8 cellular contexts compared by ENCODE assay signal in the genomic region with DNA sequence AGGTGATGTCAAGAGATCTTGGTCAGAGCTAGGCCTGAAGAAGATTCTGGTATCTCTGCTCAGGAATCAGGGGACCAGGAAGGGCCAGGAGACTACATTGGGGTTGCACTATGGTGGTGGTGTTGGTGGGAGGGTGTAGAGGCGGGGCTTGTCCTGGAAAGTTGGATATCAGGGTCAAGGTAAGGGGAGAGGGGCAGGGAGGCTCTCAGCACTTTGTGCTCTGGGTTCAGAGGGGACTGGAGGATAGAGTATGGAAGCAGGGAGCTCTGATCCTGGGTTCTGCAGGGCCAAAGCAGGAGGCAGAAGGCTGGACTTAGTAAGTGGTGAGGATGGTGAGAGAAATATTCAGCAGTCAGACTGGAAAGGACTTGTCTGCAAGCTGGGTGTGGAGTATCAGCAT. TPM values are rescaled to one million over a fixed set of nuclear protein-coding genes. Genes with fewer than 3 reads are reported as not detected.
DNase-seq lines count a peak whose midpoint lies in the region; ATAC-seq and TF ChIP-seq lines count a peak whose summit lies in the region.

No MANE protein-coding gene starts in this region.

- no peaks in the 10 kb centered on the region for H3K9me3 Mint-ChIP-seq in central memory CD8-positive, alpha-beta T cell
- H3K9me3 Mint-ChIP-seq in naive B cell: peaks cover 0 to 1% (median 0%) of the 10 kb centered on the region in 7 donors

- H3K4me3 Mint-ChIP-seq in central memory CD8-positive, alpha-beta T cell: peak overlapping the region; percentile 84
- H3K4me3 Mint-ChIP-seq in naive B cell: peak overlapping the region; percentile 60 to 91 (median 87)

- 78% methylated on average over 1 of the region's 1 CpG for WGBS in HUES64

- no peak for TF ChIP-seq CTCF in 22Rv1 (IDR thresholded peaks at IDR 0.05)

- H3K36me3 Mint-ChIP-seq in central memory CD8-positive, alpha-beta T cell (ENCODE audit: insufficient read depth): peaks cover 13% of the 10 kb centered on the region
- H3K36me3 Mint-ChIP-seq in naive B cell: peaks cover 0 to 14% of the 10 kb centered on the region in 2 donors

- H3K4me1 ChIP-seq in HUES64 (ENCODE audit: insufficient read depth, low read length): peaks cover 12% of the 10 kb centered on the region

- no peak for ATAC-seq in central memory CD8-positive, alpha-beta T cell (replicated peaks; ENCODE audit: extremely low read depth, poor library complexity, severe bottlenecking)
- ATAC-seq in naive B cell (ENCODE audit: low read depth in 2 of 2) (no peak), HG03097 (IDR thresholded peaks at IDR 0.05; ENCODE audit: low FRiP score, unreplicated experiment) (no peak), HG02678 (IDR thresholded peaks at IDR 0.05; ENCODE audit: unreplicated experiment) (no peak)
- ATAC-seq in activated CD4-positive, CD25-positive, alpha-beta regulatory T cell treated with anti-CD3 and anti-CD28 coated beads, Interleukin-2, amount 50 U/mL, for 24 hours: no peak

- H3K9ac ChIP-seq in HUES64 (ENCODE audit: low read depth, low read length): no peak overlapping the region

- peaks cover 94% of the 10 kb centered on the region for H3K27me3 ChIP-seq in HUES64 (ENCODE audit: insufficient read depth, low read length)

- H3K27ac ChIP-seq in 22Rv1 (peak overlapping the region; percentile 95), HUES64 (ENCODE audit: low read depth, low read length) (no peak overlapping the region)

- no peaks in the 10 kb centered on the region for H3K36me3 ChIP-seq in HUES64 (ENCODE audit: insufficient read depth, low read length)

- peak overlapping the region; percentile 50 for H3K4me3 ChIP-seq in HUES64 (ENCODE audit: low read length)

- no peak for DNase-seq in central memory CD8-positive, alpha-beta T cell (ENCODE audit: low spot score in 2 of 2)
- no peak for DNase-seq in naive B cell
- no peak for DNase-seq in NCI-H446 (lab: John Stamatoyannopoulos, UW)

- H3K27ac Mint-ChIP-seq in central memory CD8-positive, alpha-beta T cell (ENCODE audit: low read depth): peak overlapping the region; percentile 75
- H3K27ac Mint-ChIP-seq in naive B cell: peak overlapping the region in 2 of 6 donors; percentile 80 to 83

- peaks cover 45% of the 10 kb centered on the region for H3K4me1 Mint-ChIP-seq in central memory CD8-positive, alpha-beta T cell
- H3K4me1 Mint-ChIP-seq in naive B cell: peaks cover 23 to 38% (median 32%) of the 10 kb centered on the region in 3 donors

- no peaks in the 10 kb centered on the region for H3K9me3 ChIP-seq in HUES64 (ENCODE audit: insufficient read depth, low read depth, low read length)

- peaks cover 32% of the 10 kb centered on the region for H3K27me3 Mint-ChIP-seq in central memory CD8-positive, alpha-beta T cell
- H3K27me3 Mint-ChIP-seq in naive B cell: peaks cover 61 to 86% (median 81%) of the 10 kb centered on the region in 3 donors

RNA-seq across cellular contexts. Expression of gene NOL3, which starts 3.0 kb away (rescaled TPM):
- 4.3 TPM for polyA plus RNA-seq in HUES64 (2013, experiment 1 of 2)
- 5.1 TPM for polyA plus RNA-seq in HUES64 (2013, experiment 2 of 2)
- polyA plus RNA-seq in naive B cell (ENCODE audit: low read depth in 6 of 6): under 1 TPM in 1 of 6 donors, not detected in 5; 0.27 TPM

RNA-seq across cellular contexts. Expression of gene HSF4, which starts 8.8 kb away (rescaled TPM):
- polyA plus RNA-seq in HUES64 (2013, experiment 1 of 2): 0.30 TPM
- polyA plus RNA-seq in HUES64 (2013, experiment 2 of 2): not detected
- polyA plus RNA-seq in naive B cell (ENCODE audit: low read depth in 6 of 6): not detected

RNA-seq across cellular contexts. Expression of gene MATCAP1, which starts 10.4 kb away (rescaled TPM):
- 20.2 TPM for polyA plus RNA-seq in HUES64 (2013, experiment 1 of 2)
- 19.4 TPM for polyA plus RNA-seq in HUES64 (2013, experiment 2 of 2)
- under 1 TPM in 4 of 6 donors, not detected in 2; 0.33 to 0.40 (median 0.40) TPM for polyA plus RNA-seq in naive B cell (ENCODE audit: low read depth in 6 of 6)

RNA-seq across cellular contexts. Expression of gene FBXL8, which starts 13.6 kb away (rescaled TPM):
- polyA plus RNA-seq in HUES64 (2013, experiment 1 of 2): not detected
- polyA plus RNA-seq in HUES64 (2013, experiment 2 of 2): 0.63 TPM
- 1 to 10 TPM in 5 of 6 donors, not detected in 1; 1.0 to 2.0 (median 1.5) TPM for polyA plus RNA-seq in naive B cell (ENCODE audit: low read depth in 6 of 6)

RNA-seq across cellular contexts. Expression of gene TRADD, which starts 13.6 kb away (rescaled TPM):
- polyA plus RNA-seq in HUES64 (2013, experiment 1 of 2): 0.60 TPM
- polyA plus RNA-seq in HUES64 (2013, experiment 2 of 2): 0.57 TPM
- polyA plus RNA-seq in naive B cell (ENCODE audit: low read depth in 6 of 6): 10 to 100 TPM; 46.2 to 62.9 (median 54.4) TPM
